In genomic region chr2:12203528-12203927, GRCh38 we compare ENCODE assay signal across 2 cellular contexts.
TF ChIP-seq lines count a peak whose summit lies in the region.

No MANE protein-coding gene starts in this region.

TF ChIP-seq in IMR-90, 13 proteins besides CTCF, POLR2A, EP300 and RAD21:
- TF ChIP-seq RCOR1 (IDR thresholded peaks at IDR 0.05; ENCODE audit: insufficient replicate concordance, low read length) (no peak), FOS (IDR thresholded peaks at IDR 0.05; ENCODE audit: low read depth, low read length) (no peak), CHD1 (IDR thresholded peaks at IDR 0.05; ENCODE audit: low read depth, low read length) (no peak), NFE2L2 (IDR thresholded peaks at IDR 0.05; ENCODE audit: low read depth, low read length) (no peak), SMC3 (IDR thresholded peaks at IDR 0.05; ENCODE audit: low read depth, low read length) (no peak), MXI1 (IDR thresholded peaks at IDR 0.05; ENCODE audit: borderline replicate concordance, low read depth, low read length) (no peak), RFX5 (IDR thresholded peaks at IDR 0.05; ENCODE audit: low read depth, low read length) (no peak), CEBPB (IDR thresholded peaks at IDR 0.05; ENCODE audit: low read depth, low read length) (no peak), MAZ (IDR thresholded peaks at IDR 0.05; ENCODE audit: borderline replicate concordance, low read depth, low read length) (no peak), MAFK (IDR thresholded peaks at IDR 0.05; ENCODE audit: low read depth, low read length) (no peak), ELK1 (IDR thresholded peaks at IDR 0.05; ENCODE audit: borderline replicate concordance, low read depth, low read length) (no peak), USF2 (IDR thresholded peaks at IDR 0.05; ENCODE audit: low read depth, low read length) (no peak)

TF ChIP-seq in H1, 55 proteins besides CTCF, POLR2A, EP300 and RAD21:
- TF ChIP-seq ATF3 (IDR thresholded peaks at IDR 0.05; ENCODE audit: insufficient read depth, low read depth, low read length) (no peak), CBX5 (IDR thresholded peaks at IDR 0.05; ENCODE audit: low read depth, low read length) (no peak), HDAC6 (IDR thresholded peaks at IDR 0.05; ENCODE audit: low read depth, low read length) (no peak), POLR2AphosphoS5 (IDR thresholded peaks at IDR 0.05; ENCODE audit: low read depth, low read length) (no peak), CEBPB (IDR thresholded peaks at IDR 0.05; ENCODE audit: low read depth, low read length) (no peak), CREB1 (IDR thresholded peaks at IDR 0.05) (no peak), GABPA (IDR thresholded peaks at IDR 0.05; ENCODE audit: borderline replicate concordance, insufficient read depth, low read length) (no peak), CHD1 (IDR thresholded peaks at IDR 0.05; ENCODE audit: low read depth, low read length) (no peak)
